ENCODE assay signal across 1 cellular context in the genomic region with DNA sequence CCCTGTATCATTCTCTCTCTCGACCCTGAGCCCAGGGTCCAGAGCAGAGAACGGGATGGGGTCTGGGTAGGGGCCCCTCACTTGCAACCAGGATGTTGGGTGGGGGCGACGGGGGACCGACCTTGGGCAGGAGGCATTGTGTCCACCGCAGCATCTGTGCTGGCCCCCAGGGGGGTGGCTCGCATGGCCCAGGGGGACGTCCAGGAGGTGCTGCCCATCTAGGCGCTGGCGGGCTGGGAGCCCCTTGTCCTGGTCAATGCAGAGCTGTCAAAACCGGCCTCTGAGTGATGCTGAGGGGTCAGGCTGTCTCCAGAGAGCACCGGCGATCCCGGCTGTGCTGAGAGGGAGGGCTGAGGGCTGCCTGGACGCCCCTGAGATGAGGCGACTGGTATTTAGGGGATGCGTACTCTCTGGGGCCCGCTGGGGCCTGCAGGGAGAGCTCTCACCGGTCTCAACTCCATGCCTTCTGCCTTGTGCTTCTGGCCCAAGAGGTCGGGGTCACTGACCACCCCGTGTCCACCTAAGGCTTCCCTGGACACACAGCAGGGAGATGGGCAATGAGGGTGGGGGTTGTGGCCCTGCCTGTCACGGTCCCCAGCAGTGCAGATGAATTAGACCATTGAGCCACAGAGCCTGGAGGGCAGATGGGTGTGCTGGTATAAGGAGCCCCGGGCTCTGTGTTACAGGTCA.
TF ChIP-seq lines count a peak whose summit lies in the region.

No MANE protein-coding gene starts in this region.

TF ChIP-seq in WTC11, 78 proteins besides CTCF, POLR2A, EP300 and RAD21 (continued from another document and continues in another):
- TF ChIP-seq, protein P1, sequence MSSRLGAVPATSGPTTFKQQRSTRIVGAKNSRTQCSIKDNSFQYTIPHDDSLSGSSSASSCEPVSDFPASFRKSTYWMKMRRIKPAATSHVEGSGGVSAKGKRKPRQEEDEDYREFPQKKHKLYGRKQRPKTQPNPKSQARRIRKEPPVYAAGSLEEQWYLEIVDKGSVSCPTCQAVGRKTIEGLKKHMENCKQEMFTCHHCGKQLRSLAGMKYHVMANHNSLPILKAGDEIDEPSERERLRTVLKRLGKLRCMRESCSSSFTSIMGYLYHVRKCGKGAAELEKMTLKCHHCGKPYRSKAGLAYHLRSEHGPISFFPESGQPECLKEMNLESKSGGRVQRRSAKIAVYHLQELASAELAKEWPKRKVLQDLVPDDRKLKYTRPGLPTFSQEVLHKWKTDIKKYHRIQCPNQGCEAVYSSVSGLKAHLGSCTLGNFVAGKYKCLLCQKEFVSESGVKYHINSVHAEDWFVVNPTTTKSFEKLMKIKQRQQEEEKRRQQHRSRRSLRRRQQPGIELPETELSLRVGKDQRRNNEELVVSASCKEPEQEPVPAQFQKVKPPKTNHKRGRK (CRISPR knock-in tag; IDR thresholded peaks at IDR 0.05; ENCODE audit: borderline replicate concordance) = no peak
- no peak for TF ChIP-seq OVOL2 (CRISPR knock-in tag; IDR thresholded peaks at IDR 0.05; ENCODE audit: borderline replicate concordance)
- TF ChIP-seq CBFB (CRISPR knock-in tag; IDR thresholded peaks at IDR 0.05; ENCODE audit: low read depth) = no peak
- TF ChIP-seq GTF2I (CRISPR knock-in tag; conservative IDR thresholded peaks at IDR 0.05) = no peak
- TF ChIP-seq SP1 (CRISPR knock-in tag; conservative IDR thresholded peaks at IDR 0.05) = no peak
- no peak for TF ChIP-seq SMAD4 (CRISPR knock-in tag; IDR thresholded peaks at IDR 0.05)
- TF ChIP-seq, protein P2, sequence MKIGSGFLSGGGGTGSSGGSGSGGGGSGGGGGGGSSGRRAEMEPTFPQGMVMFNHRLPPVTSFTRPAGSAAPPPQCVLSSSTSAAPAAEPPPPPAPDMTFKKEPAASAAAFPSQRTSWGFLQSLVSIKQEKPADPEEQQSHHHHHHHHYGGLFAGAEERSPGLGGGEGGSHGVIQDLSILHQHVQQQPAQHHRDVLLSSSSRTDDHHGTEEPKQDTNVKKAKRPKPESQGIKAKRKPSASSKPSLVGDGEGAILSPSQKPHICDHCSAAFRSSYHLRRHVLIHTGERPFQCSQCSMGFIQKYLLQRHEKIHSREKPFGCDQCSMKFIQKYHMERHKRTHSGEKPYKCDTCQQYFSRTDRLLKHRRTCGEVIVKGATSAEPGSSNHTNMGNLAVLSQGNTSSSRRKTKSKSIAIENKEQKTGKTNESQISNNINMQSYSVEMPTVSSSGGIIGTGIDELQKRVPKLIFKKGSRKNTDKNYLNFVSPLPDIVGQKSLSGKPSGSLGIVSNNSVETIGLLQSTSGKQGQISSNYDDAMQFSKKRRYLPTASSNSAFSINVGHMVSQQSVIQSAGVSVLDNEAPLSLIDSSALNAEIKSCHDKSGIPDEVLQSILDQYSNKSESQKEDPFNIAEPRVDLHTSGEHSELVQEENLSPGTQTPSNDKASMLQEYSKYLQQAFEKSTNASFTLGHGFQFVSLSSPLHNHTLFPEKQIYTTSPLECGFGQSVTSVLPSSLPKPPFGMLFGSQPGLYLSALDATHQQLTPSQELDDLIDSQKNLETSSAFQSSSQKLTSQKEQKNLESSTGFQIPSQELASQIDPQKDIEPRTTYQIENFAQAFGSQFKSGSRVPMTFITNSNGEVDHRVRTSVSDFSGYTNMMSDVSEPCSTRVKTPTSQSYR (CRISPR knock-in tag; IDR thresholded peaks at IDR 0.05) = no peak
- no peak for TF ChIP-seq NR1H2 (CRISPR knock-in tag; IDR thresholded peaks at IDR 0.05)
- TF ChIP-seq CREB1 (CRISPR knock-in tag; IDR thresholded peaks at IDR 0.05) = no peak
- TF ChIP-seq ZNF671 (CRISPR knock-in tag; IDR thresholded peaks at IDR 0.05) = peak; percentile 36
- TF ChIP-seq TCF7 (CRISPR knock-in tag; IDR thresholded peaks at IDR 0.05; ENCODE audit: low read depth) = no peak
- no peak for TF ChIP-seq ELF4 (CRISPR knock-in tag; IDR thresholded peaks at IDR 0.05; ENCODE audit: low read depth)
- no peak; the same call in none of the 2 replicates for TF ChIP-seq AR (CRISPR knock-in tag; IDR thresholded peaks at IDR 0.05)
- no peak for TF ChIP-seq NFYB (CRISPR knock-in tag; conservative IDR thresholded peaks at IDR 0.05; ENCODE audit: low read depth)
- no peak for TF ChIP-seq ZNF121 (CRISPR knock-in tag; IDR thresholded peaks at IDR 0.05)
- no peak for TF ChIP-seq MYBL2 (CRISPR knock-in tag; IDR thresholded peaks at IDR 0.05)
- TF ChIP-seq FOXP1 (CRISPR knock-in tag; IDR thresholded peaks at IDR 0.05; ENCODE audit: borderline replicate concordance) = no peak
- TF ChIP-seq FOXP4 (CRISPR knock-in tag; IDR thresholded peaks at IDR 0.05) = no peak
- no peak for TF ChIP-seq CDX4 (CRISPR knock-in tag; IDR thresholded peaks at IDR 0.05; ENCODE audit: borderline replicate concordance)
- peak; percentile 69 for TF ChIP-seq NFATC4 (CRISPR knock-in tag; IDR thresholded peaks at IDR 0.05)
- no peak for TF ChIP-seq TP53 (CRISPR knock-in tag; IDR thresholded peaks at IDR 0.05)
- TF ChIP-seq, protein P3, sequence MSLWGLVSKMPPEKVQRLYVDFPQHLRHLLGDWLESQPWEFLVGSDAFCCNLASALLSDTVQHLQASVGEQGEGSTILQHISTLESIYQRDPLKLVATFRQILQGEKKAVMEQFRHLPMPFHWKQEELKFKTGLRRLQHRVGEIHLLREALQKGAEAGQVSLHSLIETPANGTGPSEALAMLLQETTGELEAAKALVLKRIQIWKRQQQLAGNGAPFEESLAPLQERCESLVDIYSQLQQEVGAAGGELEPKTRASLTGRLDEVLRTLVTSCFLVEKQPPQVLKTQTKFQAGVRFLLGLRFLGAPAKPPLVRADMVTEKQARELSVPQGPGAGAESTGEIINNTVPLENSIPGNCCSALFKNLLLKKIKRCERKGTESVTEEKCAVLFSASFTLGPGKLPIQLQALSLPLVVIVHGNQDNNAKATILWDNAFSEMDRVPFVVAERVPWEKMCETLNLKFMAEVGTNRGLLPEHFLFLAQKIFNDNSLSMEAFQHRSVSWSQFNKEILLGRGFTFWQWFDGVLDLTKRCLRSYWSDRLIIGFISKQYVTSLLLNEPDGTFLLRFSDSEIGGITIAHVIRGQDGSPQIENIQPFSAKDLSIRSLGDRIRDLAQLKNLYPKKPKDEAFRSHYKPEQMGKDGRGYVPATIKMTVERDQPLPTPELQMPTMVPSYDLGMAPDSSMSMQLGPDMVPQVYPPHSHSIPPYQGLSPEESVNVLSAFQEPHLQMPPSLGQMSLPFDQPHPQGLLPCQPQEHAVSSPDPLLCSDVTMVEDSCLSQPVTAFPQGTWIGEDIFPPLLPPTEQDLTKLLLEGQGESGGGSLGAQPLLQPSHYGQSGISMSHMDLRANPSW (CRISPR knock-in tag; conservative IDR thresholded peaks at IDR 0.05; ENCODE audit: low read depth) = no peak
- TF ChIP-seq ETV6 (CRISPR knock-in tag; IDR thresholded peaks at IDR 0.05) = 0 out of 2 replicates have a peak, but pooled peaks have one; percentile 11
- TF ChIP-seq NR2C2 (CRISPR knock-in tag; IDR thresholded peaks at IDR 0.05) = no peak
- TF ChIP-seq FOXK1 (CRISPR knock-in tag; IDR thresholded peaks at IDR 0.05) = no peak
- TF ChIP-seq CREM (CRISPR knock-in tag; IDR thresholded peaks at IDR 0.05) = no peak
- no peak for TF ChIP-seq HMGA2 (CRISPR knock-in tag; IDR thresholded peaks at IDR 0.05)
- TF ChIP-seq GRHL2 (CRISPR knock-in tag; IDR thresholded peaks at IDR 0.05; ENCODE audit: insufficient replicate concordance, severe bottlenecking) = no peak
- no peak for TF ChIP-seq ATF1 (CRISPR knock-in tag; IDR thresholded peaks at IDR 0.05)
- no peak for TF ChIP-seq ZNF423 (CRISPR knock-in tag; IDR thresholded peaks at IDR 0.05)
- TF ChIP-seq ZNF416 (CRISPR knock-in tag; IDR thresholded peaks at IDR 0.05) = peak; percentile 78; the same call in 1 of the 2 replicates
- no peak for TF ChIP-seq ZMAT4 (CRISPR knock-in tag; IDR thresholded peaks at IDR 0.05)
- TF ChIP-seq ZNF396 (CRISPR knock-in tag; IDR thresholded peaks at IDR 0.05; ENCODE audit: borderline replicate concordance) = no peak
- TF ChIP-seq RORB (CRISPR knock-in tag; IDR thresholded peaks at IDR 0.05) = no peak
- TF ChIP-seq ZNF138 (CRISPR knock-in tag; conservative IDR thresholded peaks at IDR 0.05) = no peak
- 0 out of 2 replicates have a peak, but pooled peaks have one; percentile 54 for TF ChIP-seq KAT7 (CRISPR knock-in tag; IDR thresholded peaks at IDR 0.05; ENCODE audit: borderline replicate concordance)
- TF ChIP-seq ESRRA (CRISPR knock-in tag; IDR thresholded peaks at IDR 0.05; ENCODE audit: borderline replicate concordance) = 0 out of 2 replicates have a peak, but pooled peaks have one; percentile 54
- peak; percentile 63; the same call in 1 of the 2 replicates for TF ChIP-seq ZNF532 (CRISPR knock-in tag; IDR thresholded peaks at IDR 0.05; ENCODE audit: borderline replicate concordance)
